Comparison of ENCODE assay signal across 1 cellular context in genomic region chr11:20042717-20043392, GRCh38.
TF ChIP-seq lines count a peak whose summit lies in the region.

No MANE protein-coding gene starts in this region.

TF ChIP-seq in SK-N-SH treated with all-trans-retinoic acid at 6 μM for 48 hours, 23 proteins besides CTCF, POLR2A, EP300 and RAD21 (continued from another document):
- TF ChIP-seq TSHZ2 (CRISPR knock-in tag; IDR thresholded peaks at IDR 0.05) (no peak), ESRRG (CRISPR knock-in tag; IDR thresholded peaks at IDR 0.05) (no peak), ZFP3 (CRISPR knock-in tag; IDR thresholded peaks at IDR 0.05) (no peak)
